ENCODE assay signal across 19 cellular contexts in genomic region chr11:115379528-115379927, GRCh38.
A peak's percentile ranks its signal among the peaks of the same experiment; 100 is the strongest.
DNase-seq lines count a peak whose midpoint lies in the region; ATAC-seq and TF ChIP-seq lines count a peak whose summit lies in the region.
"Had no signal": no experiment of that assay in that cellular context is flagged by ENCODE, and none has a peak within 500 bp of the region (broad histone marks: within the 10 kb centered on the region; RNA-seq: fewer than 3 reads in every experiment).

No MANE protein-coding gene starts in this region.

- TF ChIP-seq EP300 in gastroesophageal sphincter (IDR thresholded peaks at IDR 0.05), result no peak

- 62 to 65% methylated on average over 1 of the region's 1 CpG for WGBS in testis, 2 donors
- 64 to 73% methylated on average over 1 of the region's 1 CpG for WGBS in gastroesophageal sphincter (ENCODE audit: low coverage in 1 of 2), 2 donors
- WGBS in esophagus squamous epithelium, 2 donors, result 67 to 73% methylated on average over 1 of the region's 1 CpG

- no peaks in the 10 kb centered on the region for H3K36me3 ChIP-seq in testis (ENCODE audit: low read depth, missing control alignments)
- no peaks in the 10 kb centered on the region for H3K36me3 ChIP-seq in gastroesophageal sphincter
- no peaks in the 10 kb centered on the region for H3K36me3 ChIP-seq in esophagus squamous epithelium
- H3K36me3 ChIP-seq: esophagus muscularis mucosa, ovary had no signal

- peak; percentile 77 for ATAC-seq in GM19035 (IDR thresholded peaks at IDR 0.05; ENCODE audit: unreplicated experiment)
- peak; percentile 62 for ATAC-seq in HG03060 (IDR thresholded peaks at IDR 0.05; ENCODE audit: low read depth, unreplicated experiment)
- ATAC-seq in gastroesophageal sphincter, result no peak
- ATAC-seq: activated CD8-positive, alpha-beta T cell treated with anti-CD3 and anti-CD28 coated beads, Interleukin-2, amount 10 ng/mL, durations not matched to agents 7 days and 5 days had no signal

- no peaks in the 10 kb centered on the region for H3K27me3 Mint-ChIP-seq in chondrocyte (ENCODE audit: low read depth)

- no peak for TF ChIP-seq POLR2A in testis (IDR thresholded peaks at IDR 0.05)
- TF ChIP-seq POLR2A in gastroesophageal sphincter (IDR thresholded peaks at IDR 0.05), result no peak
- TF ChIP-seq POLR2A in esophagus squamous epithelium (IDR thresholded peaks at IDR 0.05), result no peak

- no peak overlapping the region for H3K4me3 Mint-ChIP-seq in chondrocyte (ENCODE audit: unreplicated experiment)
- H3K4me3 Mint-ChIP-seq: activated CD8-positive, alpha-beta T cell treated with anti-CD3 and anti-CD28 coated beads, Interleukin-2, amount 10 ng/mL, durations not matched to agents 7 days and 5 days had no signal

- H3K4me1 ChIP-seq in testis, result no peaks in the 10 kb centered on the region
- no peaks in the 10 kb centered on the region for H3K4me1 ChIP-seq in gastroesophageal sphincter
- no peaks in the 10 kb centered on the region for H3K4me1 ChIP-seq in esophagus squamous epithelium
- H3K4me1 ChIP-seq: esophagus muscularis mucosa had no signal

- in situ Hi-C loops in GM13976 (cut with MboI; ENCODE audit: low sequenced_read_pairs, unreplicated experiment), result no loop called here

- H3K4me3 ChIP-seq in testis, result no peak overlapping the region
- H3K4me3 ChIP-seq in gastroesophageal sphincter, result no peak overlapping the region
- H3K4me3 ChIP-seq in esophagus squamous epithelium, result no peak overlapping the region
- H3K4me3 ChIP-seq: esophagus muscularis mucosa, ovary had no signal

- H3K9me3 Mint-ChIP-seq in chondrocyte (ENCODE audit: low read depth), result no peaks in the 10 kb centered on the region

- no peaks in the 10 kb centered on the region for H3K27me3 ChIP-seq in testis
- no peaks in the 10 kb centered on the region for H3K27me3 ChIP-seq in gastroesophageal sphincter
- H3K27me3 ChIP-seq in esophagus squamous epithelium, result no peaks in the 10 kb centered on the region
- H3K27me3 ChIP-seq: esophagus muscularis mucosa, ovary had no signal

- no peak for TF ChIP-seq CTCF in GM13976 (IDR thresholded peaks at IDR 0.05; ENCODE audit: borderline replicate concordance, control extremely low read depth, extremely low read depth, insufficient read depth, missing control alignments)
- peak; percentile 34 for TF ChIP-seq CTCF in chondrocyte (IDR thresholded peaks at IDR 0.05)
- TF ChIP-seq CTCF in testis (IDR thresholded peaks at IDR 0.05), result no peak
- TF ChIP-seq CTCF in gastroesophageal sphincter (IDR thresholded peaks at IDR 0.05), result no peak
- TF ChIP-seq CTCF in esophagus squamous epithelium (IDR thresholded peaks at IDR 0.05), result no peak

- no peaks in the 10 kb centered on the region for H3K36me3 Mint-ChIP-seq in chondrocyte (ENCODE audit: low read depth)

- H3K27ac Mint-ChIP-seq in chondrocyte (ENCODE audit: unreplicated experiment), result no peak overlapping the region
- H3K27ac Mint-ChIP-seq: activated CD8-positive, alpha-beta T cell treated with anti-CD3 and anti-CD28 coated beads, Interleukin-2, amount 10 ng/mL, durations not matched to agents 7 days and 5 days had no signal

- H3K9me3 ChIP-seq in testis (no peaks in the 10 kb centered on the region), gastroesophageal sphincter (no peaks in the 10 kb centered on the region), esophagus squamous epithelium (no peaks in the 10 kb centered on the region)
- H3K9me3 ChIP-seq: esophagus muscularis mucosa, ovary had no signal

- H3K27ac ChIP-seq in testis, result no peak overlapping the region
- no peak overlapping the region for H3K27ac ChIP-seq in gastroesophageal sphincter
- no peak overlapping the region for H3K27ac ChIP-seq in esophagus squamous epithelium
- H3K27ac ChIP-seq: esophagus muscularis mucosa, ovary had no signal

- DNase-seq in GM13976 (ENCODE audit: low spot score) (peak; percentile 6), chondrocyte (ENCODE audit: low spot score) (no peak), testis (no peak), esophagus squamous epithelium (lab: John Stamatoyannopoulos, UW) (no peak)
- DNase-seq: activated CD8-positive, alpha-beta T cell treated with anti-CD3 and anti-CD28 coated beads, Interleukin-2, amount 10 ng/mL, durations not matched to agents 7 days and 5 days; activated gamma-delta T cell; aorta; cortex of kidney; DMS153; GOT3; hippocampal formation; NCI-H187; NCI-H510A treated with DMSO at 0.1 percent for 48 hours; ovary; stimulated activated naive CD4-positive, alpha-beta T cell had no signal

- intact Hi-C loops in testis (cut with DNase I; ENCODE audit: low total_unique reads), result no loop called here
- intact Hi-C loops in esophagus squamous epithelium (cut with DNase I), result no loop called here

- peaks cover 14% of the 10 kb centered on the region for H3K4me1 Mint-ChIP-seq in chondrocyte (ENCODE audit: low read depth)
